Comparison of ENCODE assay signal across 13 cellular contexts in the genomic region with DNA sequence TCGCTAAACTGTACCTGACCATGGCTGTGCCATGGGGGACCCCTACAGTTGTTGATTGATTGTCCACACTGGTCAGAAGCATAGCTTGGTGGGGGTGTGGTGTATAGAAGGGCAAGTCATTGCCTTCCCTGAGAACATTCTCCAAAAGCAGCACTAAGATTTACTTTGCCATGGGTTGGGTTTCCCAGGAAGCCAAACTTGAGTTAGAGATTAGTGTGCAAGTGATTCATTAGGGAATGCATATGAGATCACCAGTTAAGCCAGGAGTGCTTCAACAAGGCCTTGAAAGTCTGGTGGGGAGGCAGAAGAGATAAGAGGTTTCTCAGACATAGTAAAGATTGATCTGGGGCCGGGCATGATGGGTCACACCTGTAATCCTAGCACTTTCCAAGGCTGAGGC. TPM values are rescaled to one million over a fixed set of nuclear protein-coding genes. Genes with fewer than 3 reads are reported as not detected.
A peak's percentile ranks its signal among the peaks of the same experiment; 100 is the strongest.
DNase-seq lines count a peak whose midpoint lies in the region; ATAC-seq and TF ChIP-seq lines count a peak whose summit lies in the region.
"Had no signal": no experiment of that assay in that cellular context is flagged by ENCODE, and none has a peak within 500 bp of the region (broad histone marks: within the 10 kb centered on the region; RNA-seq: fewer than 3 reads in every experiment).

No MANE protein-coding gene starts in this region.

- no peak for TF ChIP-seq POLR2A in thyroid gland (IDR thresholded peaks at IDR 0.05)

- ATAC-seq in SK-N-SH treated with all-trans-retinoic acid at 6 μM for 48 hours (peak; percentile 33; the same call in 1 of the 3 replicates), GM21360 (IDR thresholded peaks at IDR 0.05; ENCODE audit: unreplicated experiment) (no peak)
- ATAC-seq: heart right ventricle had no signal

- H3K27me3 ChIP-seq in thyroid gland = no peaks in the 10 kb centered on the region
- H3K27me3 ChIP-seq: heart right ventricle had no signal

- DNase-seq in GM03348 (ENCODE audit: low spot score) (peak; percentile 75), fibroblast of the aortic adventitia (ENCODE audit: low read depth) (peak; percentile 96), renal cortical epithelial cell (ENCODE audit: low read depth) (peak; percentile 89), nucleus accumbens (lab: John Stamatoyannopoulos, UW) (no peak), HuH-7.5 (ENCODE audit: low spot score) (no peak), thyroid gland (no peak)
- DNase-seq: CD4-positive, alpha-beta memory T cell; heart right ventricle; NCI-H510A; stimulated activated CD4-positive, alpha-beta T cell treated with anti-CD3 and anti-CD28 coated beads, Interleukin-4, amount 100 ng/mL, for 24 hours had no signal

- H3K4me1 ChIP-seq in thyroid gland = no peaks in the 10 kb centered on the region
- H3K4me1 ChIP-seq: heart right ventricle, prostate gland had no signal

- no peaks in the 10 kb centered on the region for H3K9me3 ChIP-seq in thyroid gland
- H3K9me3 ChIP-seq: prostate gland had no signal

- H3K36me3 ChIP-seq in thyroid gland = no peaks in the 10 kb centered on the region
- H3K36me3 ChIP-seq: heart right ventricle, prostate gland had no signal

- TF ChIP-seq CTCF in fibroblast of the aortic adventitia (IDR thresholded peaks at IDR 0.05; ENCODE audit: insufficient read depth, low read length) (no peak), thyroid gland (IDR thresholded peaks at IDR 0.05) (no peak)

- 82 to 93% methylated on average over 2 of the region's 2 CpGs for WGBS in thyroid gland, 2 donors

- H3K4me3 ChIP-seq in fibroblast of the aortic adventitia (ENCODE audit: low read depth, low read length) = no peak overlapping the region
- no peak overlapping the region for H3K4me3 ChIP-seq in thyroid gland (replicated peaks in 1 of 3)
- H3K4me3 ChIP-seq: heart right ventricle, prostate gland had no signal

- intact Hi-C loops in thyroid gland (cut with DNase I) = no loop called here

- no peak overlapping the region for H3K27ac ChIP-seq in thyroid gland
- H3K27ac ChIP-seq: heart right ventricle, prostate gland had no signal

TF ChIP-seq in SK-N-SH treated with all-trans-retinoic acid at 6 μM for 48 hours, 23 proteins besides CTCF, POLR2A, EP300 and RAD21:
- TF ChIP-seq ZNF70 (CRISPR knock-in tag; IDR thresholded peaks at IDR 0.05) = no peak
- no peak for TF ChIP-seq ZNF8 (CRISPR knock-in tag; IDR thresholded peaks at IDR 0.05)
- no peak for TF ChIP-seq GLIS3 (CRISPR knock-in tag; IDR thresholded peaks at IDR 0.05)
- TF ChIP-seq ZC3H10 (CRISPR knock-in tag; IDR thresholded peaks at IDR 0.05) = no peak
- TF ChIP-seq, protein P1, sequence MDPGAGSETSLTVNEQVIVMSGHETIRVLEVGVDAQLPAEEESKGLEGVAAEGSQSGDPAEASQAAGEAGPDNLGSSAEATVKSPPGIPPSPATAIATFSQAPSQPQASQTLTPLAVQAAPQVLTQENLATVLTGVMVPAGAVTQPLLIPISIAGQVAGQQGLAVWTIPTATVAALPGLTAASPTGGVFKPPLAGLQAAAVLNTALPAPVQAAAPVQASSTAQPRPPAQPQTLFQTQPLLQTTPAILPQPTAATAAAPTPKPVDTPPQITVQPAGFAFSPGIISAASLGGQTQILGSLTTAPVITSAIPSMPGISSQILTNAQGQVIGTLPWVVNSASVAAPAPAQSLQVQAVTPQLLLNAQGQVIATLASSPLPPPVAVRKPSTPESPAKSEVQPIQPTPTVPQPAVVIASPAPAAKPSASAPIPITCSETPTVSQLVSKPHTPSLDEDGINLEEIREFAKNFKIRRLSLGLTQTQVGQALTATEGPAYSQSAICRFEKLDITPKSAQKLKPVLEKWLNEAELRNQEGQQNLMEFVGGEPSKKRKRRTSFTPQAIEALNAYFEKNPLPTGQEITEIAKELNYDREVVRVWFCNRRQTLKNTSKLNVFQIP (CRISPR knock-in tag; IDR thresholded peaks at IDR 0.05; ENCODE audit: borderline replicate concordance, low read depth) = no peak
- TF ChIP-seq ESRRG (CRISPR knock-in tag; IDR thresholded peaks at IDR 0.05) = no peak
- no peak for TF ChIP-seq ZFP30 (CRISPR knock-in tag; IDR thresholded peaks at IDR 0.05)
- no peak for TF ChIP-seq ZNF565 (CRISPR knock-in tag; conservative IDR thresholded peaks at IDR 0.05; ENCODE audit: low read depth)
- no peak for TF ChIP-seq SNAI2 (CRISPR knock-in tag; IDR thresholded peaks at IDR 0.05)
- TF ChIP-seq RARB (CRISPR knock-in tag; IDR thresholded peaks at IDR 0.05) = no peak
- TF ChIP-seq, protein P2, sequence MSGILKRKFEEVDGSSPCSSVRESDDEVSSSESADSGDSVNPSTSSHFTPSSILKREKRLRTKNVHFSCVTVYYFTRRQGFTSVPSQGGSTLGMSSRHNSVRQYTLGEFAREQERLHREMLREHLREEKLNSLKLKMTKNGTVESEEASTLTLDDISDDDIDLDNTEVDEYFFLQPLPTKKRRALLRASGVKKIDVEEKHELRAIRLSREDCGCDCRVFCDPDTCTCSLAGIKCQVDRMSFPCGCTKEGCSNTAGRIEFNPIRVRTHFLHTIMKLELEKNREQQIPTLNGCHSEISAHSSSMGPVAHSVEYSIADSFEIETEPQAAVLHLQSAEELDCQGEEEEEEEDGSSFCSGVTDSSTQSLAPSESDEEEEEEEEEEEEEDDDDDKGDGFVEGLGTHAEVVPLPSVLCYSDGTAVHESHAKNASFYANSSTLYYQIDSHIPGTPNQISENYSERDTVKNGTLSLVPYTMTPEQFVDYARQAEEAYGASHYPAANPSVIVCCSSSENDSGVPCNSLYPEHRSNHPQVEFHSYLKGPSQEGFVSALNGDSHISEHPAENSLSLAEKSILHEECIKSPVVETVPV (CRISPR knock-in tag; IDR thresholded peaks at IDR 0.05) = no peak
- TF ChIP-seq BACH2 (CRISPR knock-in tag; IDR thresholded peaks at IDR 0.05; ENCODE audit: borderline replicate concordance) = no peak
- no peak for TF ChIP-seq PPARA (CRISPR knock-in tag; IDR thresholded peaks at IDR 0.05; ENCODE audit: borderline replicate concordance)
- TF ChIP-seq TCF4 (CRISPR knock-in tag; IDR thresholded peaks at IDR 0.05; ENCODE audit: borderline replicate concordance) = no peak
- TF ChIP-seq, protein P3, sequence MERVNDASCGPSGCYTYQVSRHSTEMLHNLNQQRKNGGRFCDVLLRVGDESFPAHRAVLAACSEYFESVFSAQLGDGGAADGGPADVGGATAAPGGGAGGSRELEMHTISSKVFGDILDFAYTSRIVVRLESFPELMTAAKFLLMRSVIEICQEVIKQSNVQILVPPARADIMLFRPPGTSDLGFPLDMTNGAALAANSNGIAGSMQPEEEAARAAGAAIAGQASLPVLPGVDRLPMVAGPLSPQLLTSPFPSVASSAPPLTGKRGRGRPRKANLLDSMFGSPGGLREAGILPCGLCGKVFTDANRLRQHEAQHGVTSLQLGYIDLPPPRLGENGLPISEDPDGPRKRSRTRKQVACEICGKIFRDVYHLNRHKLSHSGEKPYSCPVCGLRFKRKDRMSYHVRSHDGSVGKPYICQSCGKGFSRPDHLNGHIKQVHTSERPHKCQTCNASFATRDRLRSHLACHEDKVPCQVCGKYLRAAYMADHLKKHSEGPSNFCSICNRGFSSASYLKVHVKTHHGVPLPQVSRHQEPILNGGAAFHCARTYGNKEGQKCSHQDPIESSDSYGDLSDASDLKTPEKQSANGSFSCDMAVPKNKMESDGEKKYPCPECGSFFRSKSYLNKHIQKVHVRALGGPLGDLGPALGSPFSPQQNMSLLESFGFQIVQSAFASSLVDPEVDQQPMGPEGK (CRISPR knock-in tag; IDR thresholded peaks at IDR 0.05; ENCODE audit: borderline replicate concordance) = no peak
- TF ChIP-seq, protein P4, sequence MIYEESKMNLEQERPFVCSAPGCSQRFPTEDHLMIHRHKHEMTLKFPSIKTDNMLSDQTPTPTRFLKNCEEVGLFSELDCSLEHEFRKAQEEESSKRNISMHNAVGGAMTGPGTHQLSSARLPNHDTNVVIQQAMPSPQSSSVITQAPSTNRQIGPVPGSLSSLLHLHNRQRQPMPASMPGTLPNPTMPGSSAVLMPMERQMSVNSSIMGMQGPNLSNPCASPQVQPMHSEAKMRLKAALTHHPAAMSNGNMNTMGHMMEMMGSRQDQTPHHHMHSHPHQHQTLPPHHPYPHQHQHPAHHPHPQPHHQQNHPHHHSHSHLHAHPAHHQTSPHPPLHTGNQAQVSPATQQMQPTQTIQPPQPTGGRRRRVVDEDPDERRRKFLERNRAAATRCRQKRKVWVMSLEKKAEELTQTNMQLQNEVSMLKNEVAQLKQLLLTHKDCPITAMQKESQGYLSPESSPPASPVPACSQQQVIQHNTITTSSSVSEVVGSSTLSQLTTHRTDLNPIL (CRISPR knock-in tag; IDR thresholded peaks at IDR 0.05; ENCODE audit: low read depth) = no peak
- no peak for TF ChIP-seq OSR1 (CRISPR knock-in tag; IDR thresholded peaks at IDR 0.05)

RNA-seq across cellular contexts. Expression of a gene that starts 21.4 kb away (rescaled TPM):
- total RNA-seq in fibroblast of the aortic adventitia (ENCODE audit: low replicate concordance) = 59.7 and 73.6 TPM in 2 replicates
- total RNA-seq in renal cortical epithelial cell = 29.5 and 82.1 TPM in 2 replicates
- total RNA-seq in thyroid gland = 10 to 100 TPM; 24.5 to 60.4 (median 28.2) TPM

Comparison
In these comparisons a context has a peak if more than half of its experiments do, and no peak if none do; other contexts are left out.
1. DNase-seq: peak in GM03348 (single experiment), fibroblast of the aortic adventitia (single experiment) and renal cortical epithelial cell (single experiment); none in nucleus accumbens (0 of 56), HuH-7.5 (single experiment) and thyroid gland (0 of 2).